Comparison of ENCODE assay signal across 18 cellular contexts in genomic region chr17:16379654-16380053, GRCh38. TPM values are rescaled to one million over a fixed set of nuclear protein-coding genes. Genes with fewer than 3 reads are reported as not detected.
DNase-seq lines count a peak whose midpoint lies in the region; ATAC-seq, FAIRE-seq and TF ChIP-seq lines count a peak whose summit lies in the region.
"Had no signal": no experiment of that assay in that cellular context is flagged by ENCODE, and none has a peak within 500 bp of the region (broad histone marks: within the 10 kb centered on the region; RNA-seq: fewer than 3 reads in every experiment).

No MANE protein-coding gene starts in this region.

- H3K36me3 Mint-ChIP-seq in type B pancreatic cell: peaks cover 38% of the 10 kb centered on the region

- H3K4me1 Mint-ChIP-seq in type B pancreatic cell (ENCODE audit: unreplicated experiment): peaks cover 29% of the 10 kb centered on the region

- H4K20me1 ChIP-seq in BLaER1: peaks cover 35% of the 10 kb centered on the region

- H3K36me3 ChIP-seq in BLaER1 (peaks cover 29% of the 10 kb centered on the region), kidney (ENCODE audit: control insufficient read depth in 1 of 2, insufficient read depth in 2 of 2, low read length in 2 of 2) (peaks cover 4 to 12% of the 10 kb centered on the region in 2 donors)

- DNase-seq in RWPE1 (ENCODE audit: low spot score) (no peak), kidney (peak; percentile 38), sciatic nerve (ENCODE audit: low spot score) (no peak), C1 segment of cervical spinal cord (lab: John Stamatoyannopoulos, UW) (no peak), type B pancreatic cell (ENCODE audit: extremely low spot score, unreplicated experiment) (no peak), SKM-1 (lab: John Stamatoyannopoulos, UW; ENCODE audit: unreplicated experiment) (no peak)
- DNase-seq: activated CD8-positive, alpha-beta memory T cell treated with anti-CD3 and anti-CD28 coated beads for 24 hours; glutamatergic neuron; KBM-7; left ventricle myocardium superior; NCI-H1048; NCI-H524; SJCRH30; stimulated activated CD4-positive, alpha-beta T cell treated with anti-CD3 and anti-CD28 coated beads, Interleukin-4, amount 100 ng/mL, for 4 hours had no signal

- no peak overlapping the region for H3K27ac Mint-ChIP-seq in type B pancreatic cell

- peak overlapping the region; percentile 64 for H3K4me2 ChIP-seq in BLaER1

- H3K27me3 Mint-ChIP-seq in type B pancreatic cell: peaks cover 4% of the 10 kb centered on the region

- H3K9me3 ChIP-seq in BLaER1 (no peaks in the 10 kb centered on the region), kidney (ENCODE audit: control insufficient read depth in 1 of 2, low read length in 2 of 2) (no peaks in the 10 kb centered on the region)

- FAIRE-seq in kidney (lab: Jason Lieb, UNC): no peak
- FAIRE-seq: bronchial epithelial cell had no signal

- H3K4me3 Mint-ChIP-seq in type B pancreatic cell: no peak overlapping the region

- CTCF ChIA-PET in RWPE1 (lab: Yijun Ruan, JAX): interaction anchor here (1.0 kb wide), 1 partner anchor 16 kb away, joined by 5 read pairs; no protein-coding TSS in a partner anchor

- H3K4me3 ChIP-seq in BLaER1 (no peak overlapping the region), kidney (ENCODE audit: low read length in 2 of 2) (no peak overlapping the region), skin epidermis (no peak overlapping the region)

- no peaks in the 10 kb centered on the region for H3K9me3 Mint-ChIP-seq in type B pancreatic cell
- H3K9me3 Mint-ChIP-seq: activated T-helper 1 cell treated with anti-CD3 and anti-CD28 coated beads, Interleukin-12 subunit alpha, Interleukin-12 subunit beta, Interleukin-2, Interleukin-4 antibody, amounts not matched to agents 30 ng/mL and 10 ng/mL and 1 ng/mL, durations not matched to agents 14 hours and 24 hours and 36 hours had no signal

- POLR2A ChIA-PET in RWPE1 (lab: Yijun Ruan, JAX; ENCODE audit: low non-redundant PET): interaction anchor here (2.5 kb wide), 1 partner anchor 59 kb away, joined by 13 read pairs; no protein-coding TSS in a partner anchor

- H3K4me1 ChIP-seq in BLaER1 (peaks cover 40% of the 10 kb centered on the region), kidney (ENCODE audit: control insufficient read depth in 1 of 2, insufficient read depth in 1 of 2, low read depth in 1 of 2, low read length in 2 of 2) (peaks cover 14 to 21% of the 10 kb centered on the region in 2 donors)

- no peak overlapping the region for H3K27ac ChIP-seq in BLaER1
- H3K27ac ChIP-seq in RWPE1: peak overlapping the region; percentile 92
- no peak overlapping the region for H3K27ac ChIP-seq in kidney (ENCODE audit: low read depth in 2 of 2, low read length in 2 of 2)
- H3K27ac ChIP-seq in skin epidermis: peak overlapping the region in 18 of 21 experiments; percentile 2 to 98 (median 82)

- no peak for ATAC-seq in sciatic nerve

- intact Hi-C loops in kidney (cut with DNase I): no loop called here
- intact Hi-C loops in sciatic nerve (cut with DNase I): no loop called here

- H3K27me3 ChIP-seq in BLaER1: no peaks in the 10 kb centered on the region
- H3K27me3 ChIP-seq: SJCRH30 had no signal

- no peak overlapping the region for H3K9ac ChIP-seq in BLaER1
- H3K9ac ChIP-seq in kidney (ENCODE audit: low read length in 2 of 2): no peak overlapping the region

- TF ChIP-seq CTCF in RWPE1 (conservative IDR thresholded peaks at IDR 0.05; ENCODE audit: low read depth): no peak
- TF ChIP-seq CTCF in kidney (IDR thresholded peaks at IDR 0.05; ENCODE audit: borderline replicate concordance, extremely low read depth, insufficient read depth): no peak
- no peak for TF ChIP-seq CTCF in type B pancreatic cell (conservative IDR thresholded peaks at IDR 0.05)

RNA-seq across cellular contexts. Expression of gene UBB, which starts 1.2 kb away (rescaled TPM):
- total RNA-seq in kidney: 1,214 TPM
- polyA plus RNA-seq in kidney (ENCODE audit: insufficient read depth, low read depth, low replicate concordance): 2,605 TPM
- 589 TPM for total RNA-seq in sciatic nerve
- total RNA-seq in type B pancreatic cell (ENCODE audit: low replicate concordance): 1,306 and 1,802 TPM in 2 replicates

RNA-seq across cellular contexts. Expression of gene CENPV, which starts 26.4 kb away (rescaled TPM):
- 9.0 TPM for total RNA-seq in kidney
- 42.3 TPM for polyA plus RNA-seq in kidney (ENCODE audit: insufficient read depth, low read depth, low replicate concordance)
- 8.7 TPM for total RNA-seq in sciatic nerve
- total RNA-seq in type B pancreatic cell (ENCODE audit: low replicate concordance): 42.9 and 152 TPM in 2 replicates

RNA-seq across cellular contexts. Expression of gene TRPV2, which starts 35.7 kb away (rescaled TPM):
- total RNA-seq in kidney (18.2 TPM), sciatic nerve (26.3 TPM), type B pancreatic cell (ENCODE audit: low replicate concordance) (0.52 and 1.7 TPM in 2 replicates)
- 8.6 TPM for polyA plus RNA-seq in kidney (ENCODE audit: insufficient read depth, low read depth, low replicate concordance)

Comparison
In these comparisons a context has a peak if more than half of its experiments do, and no peak if none do; other contexts are left out.
1. H3K27ac ChIP-seq: peak in RWPE1 (single experiment) and skin epidermis (18 of 21); none in BLaER1 (single experiment) and kidney (0 of 2).